Comparison of ENCODE assay signal across 17 cellular contexts in the genomic region with DNA sequence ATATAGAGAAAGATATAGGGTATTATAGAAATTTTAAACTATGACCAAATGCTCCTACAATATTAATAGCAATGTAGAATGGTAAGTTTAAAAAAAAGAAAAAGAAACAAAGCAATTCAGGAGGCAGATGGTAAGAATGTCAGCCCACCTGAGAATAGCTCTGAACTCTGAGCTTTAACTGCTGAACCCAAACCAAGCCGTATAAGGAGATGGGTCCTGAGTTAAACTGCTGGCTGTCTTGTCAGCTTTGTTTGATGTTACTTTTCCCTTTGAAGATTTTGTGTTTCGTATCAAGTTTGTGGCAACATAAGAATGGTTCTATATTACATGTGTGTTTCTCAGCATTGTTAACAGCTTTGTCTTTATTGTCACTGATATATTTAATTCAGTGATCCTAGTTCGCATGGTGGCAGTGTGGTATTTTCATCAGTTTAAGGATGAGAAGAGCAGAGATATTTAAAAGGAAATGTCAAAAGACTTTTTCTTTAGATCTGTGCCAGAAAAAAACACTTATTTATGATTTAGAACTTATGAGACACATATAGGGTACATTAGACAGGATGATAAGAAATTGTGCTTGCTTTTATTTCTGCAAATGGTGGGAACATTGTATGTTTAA.
"Had no signal": no experiment of that assay in that cellular context is flagged by ENCODE, and none has a peak within 500 bp of the region (broad histone marks: within the 10 kb centered on the region; RNA-seq: fewer than 3 reads in every experiment).

No MANE protein-coding gene starts in this region.

- ATAC-seq: activated CD8-positive, alpha-beta memory T cell treated with anti-CD3 and anti-CD28 coated beads, Interleukin-2, amount 10 ng/mL, durations not matched to agents 7 days and 5 days; activated naive CD8-positive, alpha-beta T cell treated with anti-CD3 and anti-CD28 coated beads, Interleukin-2, amount 50 U/mL, for 24 hours; left lobe of liver; T-cell had no signal

- H3K9me3 ChIP-seq: thyroid gland had no signal

- H3K36me3 ChIP-seq: thyroid gland had no signal

- H3K4me1 ChIP-seq: thyroid gland had no signal

- DNase-seq: activated CD4-positive, alpha-beta memory T cell treated with anti-CD3 and anti-CD28 coated beads, Interleukin-2, amount 10 ng/mL, durations not matched to agents 7 days and 5 days; activated CD4-positive, alpha-beta T cell treated with anti-CD3 and anti-CD28 coated beads for 48 hours; activated CD4-positive, CD25-positive, alpha-beta regulatory T cell; activated CD8-positive, alpha-beta memory T cell treated with anti-CD3 and anti-CD28 coated beads, Interleukin-2, amount 10 ng/mL, durations not matched to agents 7 days and 5 days; activated naive CD4-positive, alpha-beta T cell treated with anti-CD3 and anti-CD28 coated beads, Interleukin-2, amount 10 ng/mL, durations not matched to agents 7 days and 5 days; activated naive CD8-positive, alpha-beta T cell treated with anti-CD3 and anti-CD28 coated beads, Interleukin-2, amount 50 U/mL, for 24 hours; anterior cingulate cortex; caudate nucleus; effector CD4-positive, alpha-beta T cell; midbrain; stimulated activated CD4-positive, alpha-beta T cell treated with anti-CD3 and anti-CD28 coated beads, Interleukin-2, amount 100 ng/mL, for 24 hours; stimulated activated naive CD4-positive, alpha-beta T cell treated with Interleukin-2 at 50 U/mL for 16 hours; T-cell; thyroid gland had no signal

- H3K27me3 ChIP-seq: thyroid gland had no signal

- H3K4me3 ChIP-seq: coronary artery, lung, thyroid gland had no signal

- H3K27ac ChIP-seq: coronary artery, thyroid gland had no signal
